In genomic region chr11:128890543-128891409, GRCh38 we compare ENCODE assay signal across 8 cellular contexts. TPM values are rescaled to one million over a fixed set of nuclear protein-coding genes. Genes with fewer than 3 reads are reported as not detected.
DNase-seq lines count a peak whose midpoint lies in the region; ATAC-seq and TF ChIP-seq lines count a peak whose summit lies in the region.

KCNJ5 (plus strand) TSS chr11:128891356; CDS start chr11:128911274, 19,918 bp downstream.

- H3K27ac ChIP-seq in RWPE1 (peak within 1 kb of the TSS; percentile 42), endodermal cell (ENCODE audit: low read depth, low read length) (no peak within 1 kb of the TSS)

- H3K4me1 ChIP-seq in HAP-1 = peaks cover 12% of the 10 kb centered on the region
- peaks cover 30% of the 10 kb centered on the region for H3K4me1 ChIP-seq in endodermal cell (ENCODE audit: control insufficient read depth, insufficient read depth, low read length)
- peaks cover 42% of the 10 kb centered on the region for H3K4me1 ChIP-seq in mucosa of stomach (ENCODE audit: control insufficient read depth, insufficient read depth, low read length)

- H3K36me3 ChIP-seq in HAP-1 (replicated peaks) = no peaks in the 10 kb centered on the region
- H3K36me3 ChIP-seq in endodermal cell (ENCODE audit: control insufficient read depth, insufficient read depth, low read length) = no peaks in the 10 kb centered on the region
- H3K36me3 ChIP-seq in mucosa of stomach (ENCODE audit: control insufficient read depth, insufficient read depth, low read length) = no peaks in the 10 kb centered on the region

- POLR2A ChIA-PET in RWPE1 (lab: Yijun Ruan, JAX; ENCODE audit: low non-redundant PET) = no interaction called here

- no peak within 1 kb of the TSS for H3K27ac Mint-ChIP-seq in endodermal cell

- H3K4me3 ChIP-seq in HAP-1 (peak within 1 kb of the TSS; percentile 40), endodermal cell (ENCODE audit: low read length) (peak within 1 kb of the TSS; percentile 73), mucosa of stomach (ENCODE audit: low read length) (no peak within 1 kb of the TSS)

- WGBS in endodermal cell (ENCODE audit: insufficient coverage in 1 of 2, insufficient read length in 1 of 2), 2 experiments = 0 to 1% methylated on average over 16 to 72 of the region's 86 CpGs

- H3K4me3 Mint-ChIP-seq in endodermal cell = peak within 1 kb of the TSS; percentile 61

- H3K27me3 ChIP-seq in HAP-1 (ENCODE audit: low read depth) (no peaks in the 10 kb centered on the region), endodermal cell (ENCODE audit: control insufficient read depth, insufficient read depth, low read length, poor library complexity, severe bottlenecking) (peaks cover 26% of the 10 kb centered on the region), mucosa of stomach (ENCODE audit: control insufficient read depth, insufficient read depth, low read length) (peaks cover 58% of the 10 kb centered on the region)

- peaks cover 39% of the 10 kb centered on the region for H3K27me3 Mint-ChIP-seq in endodermal cell (ENCODE audit: insufficient read depth)

- ATAC-seq in HG02973 (IDR thresholded peaks at IDR 0.05; ENCODE audit: unreplicated experiment) (no peak), HG03442 (IDR thresholded peaks at IDR 0.05; ENCODE audit: unreplicated experiment) (no peak), HG02642 (IDR thresholded peaks at IDR 0.05; ENCODE audit: poor library complexity, unreplicated experiment) (no peak), HG02970 (IDR thresholded peaks at IDR 0.05; ENCODE audit: low FRiP score, unreplicated experiment) (no peak)

- CTCF ChIA-PET in RWPE1 (lab: Yijun Ruan, JAX) = interaction anchor here (1.0 to 1.9 kb wide), 3 partner anchors 15 to 66 kb away, joined by 3 to 11 read pairs (median 9); no protein-coding TSS in a partner anchor

- no peaks in the 10 kb centered on the region for H3K9me3 Mint-ChIP-seq in endodermal cell

- H3K9me3 ChIP-seq in HAP-1 (no peaks in the 10 kb centered on the region), endodermal cell (ENCODE audit: control insufficient read depth, low read length) (no peaks in the 10 kb centered on the region), mucosa of stomach (ENCODE audit: control insufficient read depth, low read length) (no peaks in the 10 kb centered on the region)

- TF ChIP-seq CTCF in RWPE1 (conservative IDR thresholded peaks at IDR 0.05; ENCODE audit: low read depth) (no peak), endodermal cell (conservative IDR thresholded peaks at IDR 0.05) (no peak)

- H3K36me3 Mint-ChIP-seq in endodermal cell (ENCODE audit: low read depth) = no peaks in the 10 kb centered on the region

- no peak within 1 kb of the TSS for H3K9ac ChIP-seq in endodermal cell (ENCODE audit: extremely low read depth, low read length, poor library complexity, severe bottlenecking)
- peak within 1 kb of the TSS; percentile 20 for H3K9ac ChIP-seq in mucosa of stomach (ENCODE audit: low read length)

- DNase-seq in HAP-1 (ENCODE audit: low spot score in 2 of 2) (peak in 1 of 2 experiments; percentile 61), RWPE1 (ENCODE audit: low spot score) (peak; percentile 34), endodermal cell (peak; percentile 83)

- in situ Hi-C loops in HAP-1 (cut with MboI; ENCODE audit: low sequenced_read_pairs) = loop anchor here (25.0 kb wide), 1 partner anchor 872 kb away; no protein-coding TSS in a partner anchor

- peaks cover 62% of the 10 kb centered on the region for H3K4me1 Mint-ChIP-seq in endodermal cell

RNA-seq across cellular contexts. Expression of gene KCNJ5, which starts in this region (rescaled TPM):
- 1 to 10 TPM in 1 of 2 donors, under 1 TPM in 1; 0.60 to 1.1 TPM for total RNA-seq in endodermal cell
- polyA plus RNA-seq in endodermal cell (2013, experiment 1 of 2) = 0.64 TPM
- 1.2 TPM for polyA plus RNA-seq in endodermal cell (2013, experiment 2 of 2)
